Comparison of ENCODE assay signal across 8 cellular contexts in the genomic region with DNA sequence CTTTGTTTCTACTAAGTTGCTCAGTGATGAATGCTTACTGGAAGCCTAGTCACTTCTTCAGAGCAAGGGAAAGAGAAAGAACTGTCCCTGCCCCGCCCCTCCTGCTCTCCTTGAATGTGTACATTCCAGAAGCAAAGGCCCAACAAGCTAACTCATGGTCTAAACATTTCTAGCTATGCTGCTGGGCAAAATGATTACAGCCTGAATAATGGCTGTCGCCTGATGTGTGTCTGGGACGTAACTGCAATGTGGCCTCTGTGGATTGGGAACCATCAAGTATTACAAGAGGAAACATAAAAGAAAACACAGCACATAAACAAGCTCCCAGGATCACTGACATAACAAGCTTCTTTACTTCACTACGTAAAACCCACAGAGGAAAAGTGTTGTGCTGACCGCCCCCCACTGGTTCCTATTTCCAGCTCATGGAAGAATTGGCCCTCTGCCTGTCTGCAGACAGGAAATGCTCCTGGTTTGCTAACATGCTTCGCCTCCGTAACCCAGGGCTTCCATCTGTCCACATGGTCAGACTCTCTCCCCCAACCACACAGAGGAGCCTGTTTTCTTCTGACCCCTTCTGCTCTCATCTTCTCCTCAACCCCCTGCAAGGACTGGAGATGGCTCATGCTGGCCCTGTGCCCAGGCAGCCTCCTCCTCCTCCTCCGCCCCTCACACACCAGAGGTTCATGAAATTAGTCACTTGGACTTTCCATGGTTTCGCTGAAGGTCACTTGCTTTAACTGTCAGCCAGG.
DNase-seq lines count a peak whose midpoint lies in the region; FAIRE-seq and TF ChIP-seq lines count a peak whose summit lies in the region.

No MANE protein-coding gene starts in this region.

- H3K36me3 Mint-ChIP-seq in activated naive CD4-positive, alpha-beta T cell treated with anti-CD3 and anti-CD28 coated beads, Interleukin-2, amount 50 U/mL, for 24 hours: peaks cover 9% of the 10 kb centered on the region

- H3K27me3 Mint-ChIP-seq in activated naive CD4-positive, alpha-beta T cell treated with anti-CD3 and anti-CD28 coated beads, Interleukin-2, amount 50 U/mL, for 24 hours: no peaks in the 10 kb centered on the region

- POLR2A ChIA-PET in HEK293 (lab: Yijun Ruan, JAX): no interaction called here

- TF ChIP-seq POLR2A in NB4 (IDR thresholded peaks at IDR 0.05; ENCODE audit: extremely low read depth, insufficient read length): peak; percentile 26

- peaks cover 8% of the 10 kb centered on the region; the same call in 1 of the 2 replicates for H3K4me1 ChIP-seq in HEK293 (ENCODE audit: control insufficient read depth, insufficient read depth, low read length)

- no peaks in the 10 kb centered on the region for H3K9me3 Mint-ChIP-seq in activated naive CD4-positive, alpha-beta T cell treated with anti-CD3 and anti-CD28 coated beads, Interleukin-2, amount 50 U/mL, for 24 hours

- intact Hi-C loops in head of caudate nucleus (cut with DNase I): no loop called here

- H3K4me3 ChIP-seq in HEK293 (ENCODE audit: low read depth, low read length) (no peak overlapping the region), NB4 (ENCODE audit: low read depth, low read length) (peak overlapping the region; percentile 51)

- in situ Hi-C loops in GM13976 (cut with MboI; ENCODE audit: low sequenced_read_pairs, unreplicated experiment): no loop called here

- H3K9me3 ChIP-seq in HEK293 (ENCODE audit: control insufficient read depth, insufficient read depth, low read depth, low read length): no peaks in the 10 kb centered on the region

- CTCF ChIA-PET in HEK293 (lab: Yijun Ruan, JAX): interaction anchor here (0.6 to 1.9 kb wide), 5 partner anchors 16 to 306 kb away, joined by 3 to 9 read pairs (median 5); a partner anchor contains a TSS

- peak; percentile 18 for TF ChIP-seq CTCF in GM13976 (IDR thresholded peaks at IDR 0.05; ENCODE audit: borderline replicate concordance, control extremely low read depth, extremely low read depth, insufficient read depth, missing control alignments)
- TF ChIP-seq CTCF in HEK293 (tag by site-specific recombination; IDR thresholded peaks at IDR 0.05): peak; percentile 46; the same call in 1 of the 2 replicates
- peak; percentile 45 for TF ChIP-seq CTCF in NB4 (IDR thresholded peaks at IDR 0.05; ENCODE audit: low read depth, low read length)

- peak overlapping the region; percentile 88 for H3K27ac Mint-ChIP-seq in activated naive CD4-positive, alpha-beta T cell treated with anti-CD3 and anti-CD28 coated beads, Interleukin-2, amount 50 U/mL, for 24 hours

- peak; percentile 61 for DNase-seq in GM13976 (ENCODE audit: low spot score)
- peak; percentile 95 for DNase-seq in NB4 (ENCODE audit: low read depth)
- DNase-seq in head of caudate nucleus: peak in 41 of 42 donors; percentile 6 to 80 (median 48)
- peak; percentile 74 for DNase-seq in pons (ENCODE audit: low spot score)
- peak; percentile 79 for DNase-seq in urothelium cell line (ENCODE audit: low spot score)
- no peak for DNase-seq in NCI-H1092 (lab: John Stamatoyannopoulos, UW)

- FAIRE-seq in urothelium cell line (lab: Jason Lieb, UNC): no peak

- H3K4me1 Mint-ChIP-seq in activated naive CD4-positive, alpha-beta T cell treated with anti-CD3 and anti-CD28 coated beads, Interleukin-2, amount 50 U/mL, for 24 hours: peaks cover 72% of the 10 kb centered on the region

- H3K27ac ChIP-seq in HEK293 (ENCODE audit: extremely low read depth, low read depth, low read length): peak overlapping the region; percentile 4; the same call in 1 of the 2 replicates

- no peaks in the 10 kb centered on the region for H3K36me3 ChIP-seq in HEK293 (ENCODE audit: control insufficient read depth in 2 of 2, insufficient read depth in 1 of 2, low read length in 2 of 2)

- H3K4me3 Mint-ChIP-seq in activated naive CD4-positive, alpha-beta T cell treated with anti-CD3 and anti-CD28 coated beads, Interleukin-2, amount 50 U/mL, for 24 hours: peak overlapping the region; percentile 66

TF ChIP-seq in HEK293, 187 proteins besides CTCF, POLR2A, EP300 and RAD21 (continues in another document):
- TF ChIP-seq ZNF426 (tag by site-specific recombination; IDR thresholded peaks at IDR 0.05) (no peak), ZNF776 (tag by site-specific recombination; IDR thresholded peaks at IDR 0.05; ENCODE audit: borderline replicate concordance) (no peak), TCF7L2 (IDR thresholded peaks at IDR 0.05; ENCODE audit: borderline replicate concordance, low read depth, low read length) (no peak), ZNF140 (tag by site-specific recombination; IDR thresholded peaks at IDR 0.05) (no peak), ZNF501 (tag by site-specific recombination; IDR thresholded peaks at IDR 0.05) (no peak; the same call in 1 of the 2 replicates), ZNF114 (tag by site-specific recombination; IDR thresholded peaks at IDR 0.05) (no peak), ZNF157 (tag by site-specific recombination; IDR thresholded peaks at IDR 0.05) (no peak), ZNF112 (tag by site-specific recombination; IDR thresholded peaks at IDR 0.05) (no peak), ZNF624 (tag by site-specific recombination; IDR thresholded peaks at IDR 0.05) (no peak), ZNF521 (tag by site-specific recombination; IDR thresholded peaks at IDR 0.05) (no peak)
- TF ChIP-seq, protein P1, sequence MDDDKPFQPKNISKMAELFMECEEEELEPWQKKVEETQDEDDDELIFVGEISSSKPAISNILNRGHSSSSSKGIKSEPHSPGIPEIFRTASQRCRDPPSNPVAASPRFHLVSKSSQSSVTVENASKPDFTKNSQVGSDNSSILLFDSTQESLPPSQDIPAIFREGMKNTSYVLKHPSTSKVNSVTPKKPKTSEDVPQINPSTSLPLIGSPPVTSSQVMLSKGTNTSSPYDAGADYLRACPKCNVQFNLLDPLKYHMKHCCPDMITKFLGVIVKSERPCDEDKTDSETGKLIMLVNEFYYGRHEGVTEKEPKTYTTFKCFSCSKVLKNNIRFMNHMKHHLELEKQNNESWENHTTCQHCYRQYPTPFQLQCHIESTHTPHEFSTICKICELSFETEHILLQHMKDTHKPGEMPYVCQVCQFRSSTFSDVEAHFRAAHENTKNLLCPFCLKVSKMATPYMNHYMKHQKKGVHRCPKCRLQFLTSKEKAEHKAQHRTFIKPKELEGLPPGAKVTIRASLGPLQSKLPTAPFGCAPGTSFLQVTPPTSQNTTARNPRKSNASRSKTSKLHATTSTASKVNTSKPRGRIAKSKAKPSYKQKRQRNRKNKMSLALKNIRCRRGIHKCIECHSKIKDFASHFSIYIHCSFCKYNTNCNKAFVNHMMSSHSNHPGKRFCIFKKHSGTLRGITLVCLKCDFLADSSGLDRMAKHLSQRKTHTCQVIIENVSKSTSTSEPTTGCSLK (tag by site-specific recombination; IDR thresholded peaks at IDR 0.05): no peak
- TF ChIP-seq, protein P2, sequence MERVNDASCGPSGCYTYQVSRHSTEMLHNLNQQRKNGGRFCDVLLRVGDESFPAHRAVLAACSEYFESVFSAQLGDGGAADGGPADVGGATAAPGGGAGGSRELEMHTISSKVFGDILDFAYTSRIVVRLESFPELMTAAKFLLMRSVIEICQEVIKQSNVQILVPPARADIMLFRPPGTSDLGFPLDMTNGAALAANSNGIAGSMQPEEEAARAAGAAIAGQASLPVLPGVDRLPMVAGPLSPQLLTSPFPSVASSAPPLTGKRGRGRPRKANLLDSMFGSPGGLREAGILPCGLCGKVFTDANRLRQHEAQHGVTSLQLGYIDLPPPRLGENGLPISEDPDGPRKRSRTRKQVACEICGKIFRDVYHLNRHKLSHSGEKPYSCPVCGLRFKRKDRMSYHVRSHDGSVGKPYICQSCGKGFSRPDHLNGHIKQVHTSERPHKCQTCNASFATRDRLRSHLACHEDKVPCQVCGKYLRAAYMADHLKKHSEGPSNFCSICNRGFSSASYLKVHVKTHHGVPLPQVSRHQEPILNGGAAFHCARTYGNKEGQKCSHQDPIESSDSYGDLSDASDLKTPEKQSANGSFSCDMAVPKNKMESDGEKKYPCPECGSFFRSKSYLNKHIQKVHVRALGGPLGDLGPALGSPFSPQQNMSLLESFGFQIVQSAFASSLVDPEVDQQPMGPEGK (tag by site-specific recombination; IDR thresholded peaks at IDR 0.05): no peak
- TF ChIP-seq, protein P3, sequence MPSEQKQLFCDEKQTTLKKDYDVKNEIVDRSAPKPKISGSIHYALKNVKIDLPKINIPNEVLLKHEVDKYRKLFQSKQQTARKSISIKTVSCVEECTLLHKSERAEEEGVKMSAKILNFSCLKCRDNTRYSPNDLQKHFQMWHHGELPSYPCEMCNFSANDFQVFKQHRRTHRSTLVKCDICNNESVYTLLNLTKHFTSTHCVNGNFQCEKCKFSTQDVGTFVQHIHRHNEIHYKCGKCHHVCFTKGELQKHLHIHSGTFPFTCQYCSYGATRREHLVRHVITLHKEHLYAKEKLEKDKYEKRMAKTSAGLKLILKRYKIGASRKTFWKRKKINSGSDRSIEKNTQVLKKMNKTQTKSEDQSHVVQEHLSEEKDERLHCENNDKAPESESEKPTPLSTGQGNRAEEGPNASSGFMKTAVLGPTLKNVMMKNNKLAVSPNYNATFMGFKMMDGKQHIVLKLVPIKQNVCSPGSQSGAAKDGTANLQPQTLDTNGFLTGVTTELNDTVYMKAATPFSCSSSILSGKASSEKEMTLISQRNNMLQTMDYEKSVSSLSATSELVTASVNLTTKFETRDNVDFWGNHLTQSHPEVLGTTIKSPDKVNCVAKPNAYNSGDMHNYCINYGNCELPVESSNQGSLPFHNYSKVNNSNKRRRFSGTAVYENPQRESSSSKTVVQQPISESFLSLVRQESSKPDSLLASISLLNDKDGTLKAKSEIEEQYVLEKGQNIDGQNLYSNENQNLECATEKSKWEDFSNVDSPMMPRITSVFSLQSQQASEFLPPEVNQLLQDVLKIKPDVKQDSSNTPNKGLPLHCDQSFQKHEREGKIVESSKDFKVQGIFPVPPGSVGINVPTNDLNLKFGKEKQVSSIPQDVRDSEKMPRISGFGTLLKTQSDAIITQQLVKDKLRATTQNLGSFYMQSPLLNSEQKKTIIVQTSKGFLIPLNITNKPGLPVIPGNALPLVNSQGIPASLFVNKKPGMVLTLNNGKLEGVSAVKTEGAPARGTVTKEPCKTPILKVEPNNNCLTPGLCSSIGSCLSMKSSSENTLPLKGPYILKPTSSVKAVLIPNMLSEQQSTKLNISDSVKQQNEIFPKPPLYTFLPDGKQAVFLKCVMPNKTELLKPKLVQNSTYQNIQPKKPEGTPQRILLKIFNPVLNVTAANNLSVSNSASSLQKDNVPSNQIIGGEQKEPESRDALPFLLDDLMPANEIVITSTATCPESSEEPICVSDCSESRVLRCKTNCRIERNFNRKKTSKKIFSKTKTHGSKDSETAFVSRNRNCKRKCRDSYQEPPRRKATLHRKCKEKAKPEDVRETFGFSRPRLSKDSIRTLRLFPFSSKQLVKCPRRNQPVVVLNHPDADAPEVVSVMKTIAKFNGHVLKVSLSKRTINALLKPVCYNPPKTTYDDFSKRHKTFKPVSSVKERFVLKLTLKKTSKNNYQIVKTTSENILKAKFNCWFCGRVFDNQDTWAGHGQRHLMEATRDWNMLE (tag by site-specific recombination; conservative IDR thresholded peaks at IDR 0.05; ENCODE audit: low read depth): 0 out of 2 replicates have a peak, but pooled peaks have one; percentile 16
